Comparison of ENCODE assay signal across 28 cellular contexts in genomic region chr4:89486673-89487072, GRCh38.
"Had no signal": no experiment of that assay in that cellular context is flagged by ENCODE, and none has a peak within 500 bp of the region (broad histone marks: within the 10 kb centered on the region; RNA-seq: fewer than 3 reads in every experiment).

No MANE protein-coding gene starts in this region.

- H3K4me2 ChIP-seq: PC-9 had no signal

- DNase-seq: activated CD4-positive, alpha-beta memory T cell treated with anti-CD3 and anti-CD28 coated beads, Interleukin-2, amount 10 ng/mL, durations not matched to agents 7 days and 5 days; activated CD4-positive, alpha-beta T cell treated with anti-CD3 and anti-CD28 coated beads for 1 hour; activated CD4-positive, alpha-beta T cell treated with anti-CD3 and anti-CD28 coated beads for 48 hours; activated CD4-positive, CD25-positive, alpha-beta regulatory T cell; activated CD8-positive, alpha-beta memory T cell treated with anti-CD3 and anti-CD28 coated beads for 24 hours; activated CD8-positive, alpha-beta memory T cell treated with anti-CD3 and anti-CD28 coated beads, Interleukin-2, amount 10 ng/mL, durations not matched to agents 7 days and 5 days; activated CD8-positive, alpha-beta memory T cell treated with anti-CD3 and anti-CD28 coated beads, Interleukin-2, amount 50 U/mL, for 48 hours; activated effector memory CD4-positive, alpha-beta T cell treated with Interleukin-2 at 50 U/mL for 16 hours; activated naive CD4-positive, alpha-beta T cell treated with anti-CD3 and anti-CD28 coated beads, Interleukin-2, amount 50 U/mL, for 16 hours; activated naive CD8-positive, alpha-beta T cell treated with anti-CD3 and anti-CD28 coated beads, Interleukin-2, amount 10 ng/mL, durations not matched to agents 7 days and 5 days; activated T-cell treated with anti-CD3 and anti-CD28 coated beads, Interleukin-2, amount 50 U/mL, for 48 hours; amygdala; KG1; MG63; NCI-H1048; NCI-H1436; NCI-H1694; NCI-H2029; NCI-H345; NCI-H524 treated with DMSO at 0.1 percent for 48 hours; NK-92 treated with Interleukin-12 subunit alpha and Interleukin-12 subunit beta, amount 100 ng/mL, for 24 hours; PC-9; SW 1271; T-helper 1 cell; T-helper 9 cell had no signal

- H3K36me3 Mint-ChIP-seq: activated CD8-positive, alpha-beta memory T cell treated with anti-CD3 and anti-CD28 coated beads, Interleukin-2, amount 10 ng/mL, durations not matched to agents 7 days and 5 days; activated naive CD8-positive, alpha-beta T cell treated with anti-CD3 and anti-CD28 coated beads, Interleukin-2, amount 10 ng/mL, durations not matched to agents 7 days and 5 days had no signal

- H3K4me1 ChIP-seq: ascending aorta had no signal

- H3K4me1 Mint-ChIP-seq: activated CD4-positive, alpha-beta memory T cell treated with anti-CD3 and anti-CD28 coated beads, Interleukin-2, amount 10 ng/mL, durations not matched to agents 7 days and 5 days; activated CD8-positive, alpha-beta memory T cell treated with anti-CD3 and anti-CD28 coated beads, Interleukin-2, amount 10 ng/mL, durations not matched to agents 7 days and 5 days; activated naive CD8-positive, alpha-beta T cell treated with anti-CD3 and anti-CD28 coated beads, Interleukin-2, amount 10 ng/mL, durations not matched to agents 7 days and 5 days had no signal

- H3K27ac Mint-ChIP-seq: activated CD4-positive, alpha-beta memory T cell treated with anti-CD3 and anti-CD28 coated beads, Interleukin-2, amount 10 ng/mL, durations not matched to agents 7 days and 5 days; activated CD8-positive, alpha-beta memory T cell treated with anti-CD3 and anti-CD28 coated beads, Interleukin-2, amount 10 ng/mL, durations not matched to agents 7 days and 5 days; activated naive CD8-positive, alpha-beta T cell treated with anti-CD3 and anti-CD28 coated beads, Interleukin-2, amount 10 ng/mL, durations not matched to agents 7 days and 5 days had no signal

- H3K9me3 Mint-ChIP-seq: activated CD4-positive, alpha-beta memory T cell treated with anti-CD3 and anti-CD28 coated beads, Interleukin-2, amount 10 ng/mL, durations not matched to agents 7 days and 5 days; activated naive CD8-positive, alpha-beta T cell treated with anti-CD3 and anti-CD28 coated beads, Interleukin-2, amount 10 ng/mL, durations not matched to agents 7 days and 5 days had no signal

- H3K27me3 Mint-ChIP-seq: activated CD4-positive, alpha-beta memory T cell treated with anti-CD3 and anti-CD28 coated beads, Interleukin-2, amount 10 ng/mL, durations not matched to agents 7 days and 5 days had no signal

- H2AFZ ChIP-seq: PC-9 had no signal

- H3K4me3 ChIP-seq: ascending aorta, cardiac muscle cell, MG63, PC-9 had no signal

- H3K4me3 Mint-ChIP-seq: activated CD4-positive, alpha-beta memory T cell treated with anti-CD3 and anti-CD28 coated beads, Interleukin-2, amount 10 ng/mL, durations not matched to agents 7 days and 5 days; activated CD8-positive, alpha-beta memory T cell treated with anti-CD3 and anti-CD28 coated beads, Interleukin-2, amount 10 ng/mL, durations not matched to agents 7 days and 5 days had no signal

- H3K36me3 ChIP-seq: ascending aorta, cardiac muscle cell, MG63 had no signal

- H3K9me3 ChIP-seq: ascending aorta, MG63 had no signal

- H3K27ac ChIP-seq: ascending aorta, cardiac muscle cell, PC-9, VCaP had no signal

- H3K27me3 ChIP-seq: ascending aorta, cardiac muscle cell, MG63 had no signal
